ENCODE assay signal across 8 cellular contexts in the genomic region with DNA sequence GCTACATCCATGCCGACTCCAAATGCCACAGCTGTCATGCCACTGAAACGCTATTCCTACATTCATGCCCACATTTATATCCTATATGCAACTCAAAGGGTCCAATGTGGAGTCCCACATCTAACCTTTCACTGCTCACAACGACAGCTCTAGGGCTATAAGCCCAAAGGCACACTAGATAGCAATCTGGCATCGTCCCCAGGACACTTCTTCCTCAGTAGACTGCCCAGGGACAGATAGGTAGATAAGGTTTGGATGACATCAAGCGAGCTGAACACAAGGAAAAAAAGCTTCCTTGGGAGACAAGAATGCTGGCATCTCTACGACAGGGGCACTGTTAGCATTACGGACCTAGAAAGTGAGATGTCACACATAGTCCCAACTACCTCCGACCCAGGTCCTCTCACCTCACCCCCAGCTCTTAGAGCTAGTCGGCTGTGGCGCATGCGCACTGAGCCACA. TPM values are rescaled to one million over a fixed set of nuclear protein-coding genes. Genes with fewer than 3 reads are reported as not detected.
A peak's percentile ranks its signal among the peaks of the same experiment; 100 is the strongest.
DNase-seq lines count a peak whose midpoint lies in the region; ATAC-seq and TF ChIP-seq lines count a peak whose summit lies in the region.

No MANE protein-coding gene starts in this region.

- BruUV-seq in PC-9 (replicated peaks; lab: Mats Ljungman, UMichigan): no TSS peak

- no peaks in the 10 kb centered on the region for H3F3A ChIP-seq in PC-9 (ENCODE audit: insufficient read depth, low read depth)

- H3K9me3 ChIP-seq in heart right ventricle (no peaks in the 10 kb centered on the region), PC-9 (ENCODE audit: insufficient read depth, low read depth) (no peaks in the 10 kb centered on the region)

- H3K4me1 ChIP-seq in heart right ventricle: peaks cover 0 to 14% (median 0%) of the 10 kb centered on the region in 9 donors
- H3K4me1 ChIP-seq in PC-9 (replicated peaks; ENCODE audit: insufficient read depth): no peaks in the 10 kb centered on the region

- POLR2A ChIA-PET in PC-9 (lab: Charles Lee; ENCODE audit: unreplicated experiment): no interaction called here

- H3K9me3 Mint-ChIP-seq in activated naive CD4-positive, alpha-beta T cell treated with anti-CD3 and anti-CD28 coated beads for 36 hours: no peaks in the 10 kb centered on the region
- no peaks in the 10 kb centered on the region for H3K9me3 Mint-ChIP-seq in activated T-cell treated with anti-CD3 and anti-CD28 coated beads, Interleukin-2, amount 50 U/mL, for 24 hours

- CTCF ChIA-PET in activated naive CD4-positive, alpha-beta T cell treated with anti-CD3 and anti-CD28 coated beads for 36 hours (lab: Charles Lee): interaction anchor here (3.6 kb wide), 1 partner anchor 14 kb away, joined by 12 read pairs; no protein-coding TSS in a partner anchor
- CTCF ChIA-PET in PC-9 (lab: Charles Lee): no interaction called here

- H3K36me3 Mint-ChIP-seq in activated naive CD4-positive, alpha-beta T cell treated with anti-CD3 and anti-CD28 coated beads for 36 hours (ENCODE audit: low read depth): no peaks in the 10 kb centered on the region
- no peaks in the 10 kb centered on the region for H3K36me3 Mint-ChIP-seq in activated T-cell treated with anti-CD3 and anti-CD28 coated beads, Interleukin-2, amount 50 U/mL, for 24 hours (ENCODE audit: low read depth)

- H3K27me3 ChIP-seq in heart right ventricle (peaks cover 0 to 69% (median 0%) of the 10 kb centered on the region in 7 donors), PC-9 (ENCODE audit: insufficient read depth, low read depth) (peaks cover 24% of the 10 kb centered on the region)

- TF ChIP-seq CTCF in heart right ventricle (IDR thresholded peaks at IDR 0.05): no peak
- no peak for TF ChIP-seq CTCF in GM10266 (IDR thresholded peaks at IDR 0.05; ENCODE audit: control insufficient read depth, insufficient read depth, low read depth, missing control alignments)
- no peak for TF ChIP-seq CTCF in PC-9 (conservative IDR thresholded peaks at IDR 0.05)

- ATAC-seq in HG03280 (IDR thresholded peaks at IDR 0.05; ENCODE audit: unreplicated experiment) (peak; percentile 29), heart right ventricle (peak in 5 of 8 donors; percentile 6 to 75 (median 27))

- H3K36me3 ChIP-seq in heart right ventricle: no peaks in the 10 kb centered on the region
- no peaks in the 10 kb centered on the region for H3K36me3 ChIP-seq in PC-9 (ENCODE audit: low read depth)

- peak overlapping the region; percentile 46 to 73 (median 66) for H3K4me3 ChIP-seq in heart right ventricle
- H3K4me3 ChIP-seq in skin epidermis: peak overlapping the region; percentile 28 to 52 (median 41)
- no peak overlapping the region for H3K4me3 ChIP-seq in PC-9

- intact Hi-C loops in activated naive CD4-positive, alpha-beta T cell treated with anti-CD3 and anti-CD28 coated beads for 36 hours (cut with micrococcal nuclease): no loop called here
- intact Hi-C loops in heart right ventricle (cut with DNase I): no loop called here
- intact Hi-C loops in PC-9 (cut with micrococcal nuclease; ENCODE audit: unreplicated experiment): no loop called here

- no peaks in the 10 kb centered on the region for H3K79me2 ChIP-seq in PC-9 (ENCODE audit: low read depth)

- H3K4me1 Mint-ChIP-seq in activated naive CD4-positive, alpha-beta T cell treated with anti-CD3 and anti-CD28 coated beads for 36 hours (ENCODE audit: low read depth): peaks cover 2% of the 10 kb centered on the region
- peaks cover 4% of the 10 kb centered on the region for H3K4me1 Mint-ChIP-seq in activated T-cell treated with anti-CD3 and anti-CD28 coated beads, Interleukin-2, amount 50 U/mL, for 24 hours (ENCODE audit: low read depth)

- whole genome bisulfite sequencing in heart right ventricle, 2 donors: 14 to 18% methylated on average over 11 of the region's 11 CpGs

- peak overlapping the region; percentile 78 for H3K4me3 Mint-ChIP-seq in activated naive CD4-positive, alpha-beta T cell treated with anti-CD3 and anti-CD28 coated beads for 36 hours
- peak overlapping the region; percentile 76 for H3K4me3 Mint-ChIP-seq in activated T-cell treated with anti-CD3 and anti-CD28 coated beads, Interleukin-2, amount 50 U/mL, for 24 hours

- H3K27me3 Mint-ChIP-seq in activated naive CD4-positive, alpha-beta T cell treated with anti-CD3 and anti-CD28 coated beads for 36 hours (ENCODE audit: low read depth): peaks cover 2% of the 10 kb centered on the region
- peaks cover 47% of the 10 kb centered on the region for H3K27me3 Mint-ChIP-seq in activated T-cell treated with anti-CD3 and anti-CD28 coated beads, Interleukin-2, amount 50 U/mL, for 24 hours

- H3K27ac ChIP-seq in heart right ventricle: peak overlapping the region; percentile 35 to 89 (median 79)
- H3K27ac ChIP-seq in skin epidermis: no peak overlapping the region
- H3K27ac ChIP-seq in PC-9: no peak overlapping the region

- H3K27ac Mint-ChIP-seq in activated naive CD4-positive, alpha-beta T cell treated with anti-CD3 and anti-CD28 coated beads for 36 hours: no peak overlapping the region
- no peak overlapping the region for H3K27ac Mint-ChIP-seq in activated T-cell treated with anti-CD3 and anti-CD28 coated beads, Interleukin-2, amount 50 U/mL, for 24 hours

- no peaks in the 10 kb centered on the region for H3K9me2 ChIP-seq in PC-9 (ENCODE audit: insufficient read depth)

- H4K20me1 ChIP-seq in PC-9 (ENCODE audit: insufficient read depth): no peaks in the 10 kb centered on the region

- H2AFZ ChIP-seq in PC-9: no peak overlapping the region

- DNase-seq in activated naive CD4-positive, alpha-beta T cell treated with anti-CD3 and anti-CD28 coated beads for 36 hours: no peak
- DNase-seq in activated naive CD4-positive, alpha-beta T cell treated with Interleukin-2 at 50 U/mL for 16 hours: no peak
- DNase-seq in activated T-cell treated with anti-CD3 and anti-CD28 coated beads, Interleukin-2, amount 50 U/mL, for 24 hours: no peak
- DNase-seq in heart right ventricle (peak; percentile 54 to 74), GM10266 (ENCODE audit: extremely low spot score) (no peak), PC-9 (no peak)

- H3K4me2 ChIP-seq in PC-9: no peak overlapping the region

RNA-seq across cellular contexts. Expression of a gene that starts 0.7 kb away (rescaled TPM):
- total RNA-seq in activated naive CD4-positive, alpha-beta T cell treated with anti-CD3 and anti-CD28 coated beads for 36 hours: under 1 TPM; 0.17 to 0.22 TPM
- total RNA-seq in heart right ventricle: 10 to 100 TPM; 17.5 to 42.4 (median 34.4) TPM
- 1 to 10 TPM; 4.4 to 5.6 TPM for polyA plus RNA-seq in heart right ventricle
- not detected in 2 replicates for total RNA-seq in PC-9 (2021)

RNA-seq across cellular contexts. Expression of a gene that starts 54.7 kb away (rescaled TPM):
- not detected for total RNA-seq in activated naive CD4-positive, alpha-beta T cell treated with anti-CD3 and anti-CD28 coated beads for 36 hours
- total RNA-seq in heart right ventricle (10 to 100 TPM in 1 of 10 donors, 1 to 10 TPM in 8, under 1 TPM in 1; 0.94 to 10.4 (median 2.6) TPM), PC-9 (2021) (not detected in 2 replicates)
- 1 to 10 TPM; 2.7 to 5.3 TPM for polyA plus RNA-seq in heart right ventricle

Comparison
In these comparisons a context has a peak if more than half of its experiments do, and no peak if none do; other contexts are left out.
1. DNase-seq: peak in heart right ventricle (2 of 2); none in activated naive CD4-positive, alpha-beta T cell treated with anti-CD3 and anti-CD28 coated beads for 36 hours (single experiment), activated naive CD4-positive, alpha-beta T cell treated with Interleukin-2 at 50 U/mL for 16 hours (single experiment), activated T-cell treated with anti-CD3 and anti-CD28 coated beads, Interleukin-2, amount 50 U/mL, for 24 hours (single experiment), GM10266 (single experiment) and PC-9 (0 of 2).
2. H3K27ac ChIP-seq: peak in heart right ventricle (10 of 10); none in skin epidermis (0 of 21) and PC-9 (single experiment).
3. RNA of a gene that starts 0.7 kb away (total RNA-seq): 17.5 to 42.4 TPM in heart right ventricle; 0.17 to 0.22 TPM in activated naive CD4-positive, alpha-beta T cell treated with anti-CD3 and anti-CD28 coated beads for 36 hours and not detected in PC-9; every median in the first group is over 10 times any median in the second.